ENCODE assay signal across 8 cellular contexts in genomic region chr18:23828426-23828825, GRCh38.
DNase-seq lines count a peak whose midpoint lies in the region; ATAC-seq and TF ChIP-seq lines count a peak whose summit lies in the region.

No MANE protein-coding gene starts in this region.

- peaks cover 8% of the 10 kb centered on the region for H3K4me1 ChIP-seq in endodermal cell (ENCODE audit: control insufficient read depth, insufficient read depth, low read length)

- H3K27ac ChIP-seq in endodermal cell (ENCODE audit: low read depth, low read length) = no peak overlapping the region

- 70 to 82% methylated on average over 2 to 3 of the region's 3 CpGs for WGBS in endodermal cell (ENCODE audit: insufficient coverage in 1 of 2, insufficient read length in 1 of 2), 2 experiments

- H3K27me3 Mint-ChIP-seq in memory B cell (peaks cover 3% of the 10 kb centered on the region), endodermal cell (ENCODE audit: insufficient read depth) (no peaks in the 10 kb centered on the region)

- peaks cover 3% of the 10 kb centered on the region for H3K4me1 Mint-ChIP-seq in memory B cell
- H3K4me1 Mint-ChIP-seq in endodermal cell = peaks cover 8% of the 10 kb centered on the region

- H3K4me3 ChIP-seq in endodermal cell (ENCODE audit: low read length) = no peak overlapping the region

- peak overlapping the region; percentile 84 for H3K27ac Mint-ChIP-seq in memory B cell
- H3K27ac Mint-ChIP-seq in endodermal cell = no peak overlapping the region

- DNase-seq in NCI-H2081 (lab: John Stamatoyannopoulos, UW) (peak; percentile 5 to 10), NCI-H2081 treated with DMSO at 0.1 percent for 48 hours (lab: John Stamatoyannopoulos, UW) (no peak), NCI-H146 (lab: John Stamatoyannopoulos, UW) (peak; percentile 58), memory B cell (ENCODE audit: low spot score in 2 of 2) (no peak), endodermal cell (no peak), GM19238 (ENCODE audit: insufficient read length, low spot score) (no peak)
- DNase-seq in activated effector memory CD4-positive, alpha-beta T cell treated with Interleukin-2 at 50 U/mL for 16 hours = peak; percentile 15

- H3K4me3 Mint-ChIP-seq in memory B cell (no peak overlapping the region), endodermal cell (no peak overlapping the region)

- no peaks in the 10 kb centered on the region for H3K36me3 Mint-ChIP-seq in memory B cell
- H3K36me3 Mint-ChIP-seq in endodermal cell (ENCODE audit: low read depth) = no peaks in the 10 kb centered on the region

- H3K9me3 Mint-ChIP-seq in memory B cell (no peaks in the 10 kb centered on the region), endodermal cell (no peaks in the 10 kb centered on the region)

- TF ChIP-seq CTCF in endodermal cell (conservative IDR thresholded peaks at IDR 0.05) = no peak

- H3K9ac ChIP-seq in endodermal cell (ENCODE audit: extremely low read depth, low read length, poor library complexity, severe bottlenecking) = no peak overlapping the region

- H3K27me3 ChIP-seq in endodermal cell (ENCODE audit: control insufficient read depth, insufficient read depth, low read length, poor library complexity, severe bottlenecking) = no peaks in the 10 kb centered on the region

- no peaks in the 10 kb centered on the region for H3K9me3 ChIP-seq in endodermal cell (ENCODE audit: control insufficient read depth, low read length)

- H3K36me3 ChIP-seq in endodermal cell (ENCODE audit: control insufficient read depth, insufficient read depth, low read length) = no peaks in the 10 kb centered on the region

- ATAC-seq in HG02571 (IDR thresholded peaks at IDR 0.05; ENCODE audit: unreplicated experiment) (peak; percentile 61), memory B cell (ENCODE audit: low read depth) (peak; percentile 96)

Comparison
In these comparisons a context has a peak if more than half of its experiments do, and no peak if none do; other contexts are left out.
1. DNase-seq: peak in NCI-H2081 (2 of 2), NCI-H146 (single experiment) and activated effector memory CD4-positive, alpha-beta T cell treated with Interleukin-2 at 50 U/mL for 16 hours (single experiment); none in NCI-H2081 treated with DMSO at 0.1 percent for 48 hours (single experiment), memory B cell (0 of 2), endodermal cell (single experiment) and GM19238 (single experiment).